8 cellular contexts compared by ENCODE assay signal in genomic region chr1:8598060-8598724, GRCh38.
DNase-seq lines count a peak whose midpoint lies in the region; ATAC-seq and TF ChIP-seq lines count a peak whose summit lies in the region.

No MANE protein-coding gene starts in this region.

- H3K36me3 ChIP-seq in neural progenitor cell = no peaks in the 10 kb centered on the region

- H3K27me3 Mint-ChIP-seq in neural progenitor cell (ENCODE audit: insufficient read depth, low read depth) = no peaks in the 10 kb centered on the region

- ATAC-seq in GM21825 (IDR thresholded peaks at IDR 0.05; ENCODE audit: unreplicated experiment) = no peak

- peaks cover 61% of the 10 kb centered on the region for H4K20me1 ChIP-seq in neural progenitor cell (ENCODE audit: low read depth)

- H3K27ac Mint-ChIP-seq in neural progenitor cell = peak overlapping the region; percentile 87

- peak overlapping the region; percentile 75 for H3K27ac ChIP-seq in neural progenitor cell

- no peaks in the 10 kb centered on the region for H3K9me3 ChIP-seq in neural progenitor cell (ENCODE audit: low read depth)

- peak; percentile 90 for TF ChIP-seq CTCF in fibroblast of pulmonary artery (IDR thresholded peaks at IDR 0.05; ENCODE audit: low read length, missing control alignments)
- TF ChIP-seq CTCF in neural progenitor cell (IDR thresholded peaks at IDR 0.05) = peak; percentile 12

- H3K27me3 ChIP-seq in neural progenitor cell = no peaks in the 10 kb centered on the region

- H3F3A ChIP-seq in neural progenitor cell (ENCODE audit: low read depth) = peaks cover 15% of the 10 kb centered on the region

- peaks cover 99% of the 10 kb centered on the region for H3K79me2 ChIP-seq in neural progenitor cell (ENCODE audit: low read depth)

- H3K4me1 Mint-ChIP-seq in neural progenitor cell = peaks cover 58% of the 10 kb centered on the region

- H3K4me3 ChIP-seq in fibroblast of pulmonary artery (replicated peaks; ENCODE audit: low read depth, low read length) (no peak overlapping the region), neural progenitor cell (no peak overlapping the region)

- peak; percentile 87 for DNase-seq in Ammon's horn (ENCODE audit: low spot score)
- peak; percentile 57 for DNase-seq in NCI-H2196 treated with DMSO at 0.1 percent for 48 hours (lab: John Stamatoyannopoulos, UW; ENCODE audit: unreplicated experiment)
- peak; percentile 82 for DNase-seq in fibroblast of pulmonary artery (ENCODE audit: low read depth)
- DNase-seq in neural progenitor cell (ENCODE audit: low spot score) = peak; percentile 23
- DNase-seq in HK-2 (ENCODE audit: unreplicated experiment) = no peak
- DNase-seq in OCI-M1 (lab: John Stamatoyannopoulos, UW) = no peak
- no peak for DNase-seq in mesenteric fat pad (ENCODE audit: low spot score)

- peaks cover 24% of the 10 kb centered on the region for H3K4me1 ChIP-seq in neural progenitor cell

- peak overlapping the region; percentile 24 for H3K4me2 ChIP-seq in neural progenitor cell

- H2AFZ ChIP-seq in neural progenitor cell (replicated peaks) = no peak overlapping the region

- no peak overlapping the region for H3K4me3 Mint-ChIP-seq in neural progenitor cell

- H3K9ac ChIP-seq in neural progenitor cell = no peak overlapping the region

- peaks cover 18% of the 10 kb centered on the region for H3K36me3 Mint-ChIP-seq in neural progenitor cell

- H3K9me3 Mint-ChIP-seq in neural progenitor cell = peaks cover 4% of the 10 kb centered on the region

Comparison
In these comparisons a context has a peak if more than half of its experiments do, and no peak if none do; other contexts are left out.
1. DNase-seq: peak in Ammon's horn (single experiment), NCI-H2196 treated with DMSO at 0.1 percent for 48 hours (single experiment), fibroblast of pulmonary artery (single experiment) and neural progenitor cell (single experiment); none in HK-2 (single experiment), OCI-M1 (single experiment) and mesenteric fat pad (single experiment).